ENCODE assay signal across 2 cellular contexts in the genomic region with DNA sequence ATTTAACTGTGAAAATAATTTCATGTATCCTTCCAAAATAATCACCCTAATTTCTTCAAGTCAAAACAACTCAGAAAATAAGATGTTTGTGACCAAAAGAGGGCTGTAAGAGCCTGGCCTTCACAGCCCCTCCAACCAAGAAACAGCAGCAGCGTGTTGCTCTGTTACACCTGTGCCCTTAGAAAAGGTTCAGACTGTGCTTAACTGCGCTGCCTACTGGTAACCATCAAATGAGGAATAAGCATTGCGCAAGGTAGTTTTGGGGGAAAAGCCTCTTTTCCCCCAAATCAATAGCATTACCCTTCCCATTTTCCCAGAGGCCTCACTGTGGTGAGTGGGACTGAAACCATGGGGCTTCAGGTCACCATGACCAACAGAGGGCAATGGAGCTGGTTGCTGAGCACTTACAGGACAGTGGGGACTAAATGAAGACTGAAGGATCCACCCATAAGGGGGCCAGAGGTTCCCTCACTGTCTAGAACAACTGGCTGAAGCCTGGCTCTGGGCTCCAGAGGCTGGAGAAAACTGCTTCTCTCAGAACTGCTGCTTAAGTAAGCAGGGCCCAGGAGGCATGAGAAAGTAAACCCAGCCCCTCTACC.
A peak's percentile ranks its signal among the peaks of the same experiment; 100 is the strongest.
TF ChIP-seq lines count a peak whose summit lies in the region.

No MANE protein-coding gene starts in this region.

TF ChIP-seq in HepG2, 621 proteins besides CTCF, POLR2A, EP300 and RAD21:
- no peak for TF ChIP-seq ELF3 (CRISPR knock-in tag; IDR thresholded peaks at IDR 0.05)
- TF ChIP-seq, protein P1, sequence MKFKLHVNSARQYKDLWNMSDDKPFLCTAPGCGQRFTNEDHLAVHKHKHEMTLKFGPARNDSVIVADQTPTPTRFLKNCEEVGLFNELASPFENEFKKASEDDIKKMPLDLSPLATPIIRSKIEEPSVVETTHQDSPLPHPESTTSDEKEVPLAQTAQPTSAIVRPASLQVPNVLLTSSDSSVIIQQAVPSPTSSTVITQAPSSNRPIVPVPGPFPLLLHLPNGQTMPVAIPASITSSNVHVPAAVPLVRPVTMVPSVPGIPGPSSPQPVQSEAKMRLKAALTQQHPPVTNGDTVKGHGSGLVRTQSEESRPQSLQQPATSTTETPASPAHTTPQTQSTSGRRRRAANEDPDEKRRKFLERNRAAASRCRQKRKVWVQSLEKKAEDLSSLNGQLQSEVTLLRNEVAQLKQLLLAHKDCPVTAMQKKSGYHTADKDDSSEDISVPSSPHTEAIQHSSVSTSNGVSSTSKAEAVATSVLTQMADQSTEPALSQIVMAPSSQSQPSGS (CRISPR knock-in tag; IDR thresholded peaks at IDR 0.05): no peak
- TF ChIP-seq CEBPB (IDR thresholded peaks at IDR 0.05; ENCODE audit: borderline replicate concordance, low read depth, low read length): peak; percentile 43
- TF ChIP-seq, protein P2, sequence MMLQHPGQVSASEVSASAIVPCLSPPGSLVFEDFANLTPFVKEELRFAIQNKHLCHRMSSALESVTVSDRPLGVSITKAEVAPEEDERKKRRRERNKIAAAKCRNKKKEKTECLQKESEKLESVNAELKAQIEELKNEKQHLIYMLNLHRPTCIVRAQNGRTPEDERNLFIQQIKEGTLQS (CRISPR knock-in tag; IDR thresholded peaks at IDR 0.05): no peak
- TF ChIP-seq, protein P3, sequence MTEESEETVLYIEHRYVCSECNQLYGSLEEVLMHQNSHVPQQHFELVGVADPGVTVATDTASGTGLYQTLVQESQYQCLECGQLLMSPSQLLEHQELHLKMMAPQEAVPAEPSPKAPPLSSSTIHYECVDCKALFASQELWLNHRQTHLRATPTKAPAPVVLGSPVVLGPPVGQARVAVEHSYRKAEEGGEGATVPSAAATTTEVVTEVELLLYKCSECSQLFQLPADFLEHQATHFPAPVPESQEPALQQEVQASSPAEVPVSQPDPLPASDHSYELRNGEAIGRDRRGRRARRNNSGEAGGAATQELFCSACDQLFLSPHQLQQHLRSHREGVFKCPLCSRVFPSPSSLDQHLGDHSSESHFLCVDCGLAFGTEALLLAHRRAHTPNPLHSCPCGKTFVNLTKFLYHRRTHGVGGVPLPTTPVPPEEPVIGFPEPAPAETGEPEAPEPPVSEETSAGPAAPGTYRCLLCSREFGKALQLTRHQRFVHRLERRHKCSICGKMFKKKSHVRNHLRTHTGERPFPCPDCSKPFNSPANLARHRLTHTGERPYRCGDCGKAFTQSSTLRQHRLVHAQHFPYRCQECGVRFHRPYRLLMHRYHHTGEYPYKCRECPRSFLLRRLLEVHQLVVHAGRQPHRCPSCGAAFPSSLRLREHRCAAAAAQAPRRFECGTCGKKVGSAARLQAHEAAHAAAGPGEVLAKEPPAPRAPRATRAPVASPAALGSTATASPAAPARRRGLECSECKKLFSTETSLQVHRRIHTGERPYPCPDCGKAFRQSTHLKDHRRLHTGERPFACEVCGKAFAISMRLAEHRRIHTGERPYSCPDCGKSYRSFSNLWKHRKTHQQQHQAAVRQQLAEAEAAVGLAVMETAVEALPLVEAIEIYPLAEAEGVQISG (CRISPR knock-in tag; IDR thresholded peaks at IDR 0.05): no peak

TF ChIP-seq in H1, 55 proteins besides CTCF, POLR2A, EP300 and RAD21:
- TF ChIP-seq RBBP5 (IDR thresholded peaks at IDR 0.05; ENCODE audit: borderline replicate concordance, low read depth, low read length) (no peak), TEAD4 (IDR thresholded peaks at IDR 0.05; ENCODE audit: low read depth, low read length) (no peak), CEBPB (IDR thresholded peaks at IDR 0.05; ENCODE audit: low read depth, low read length) (peak; percentile 73), RNF2 (IDR thresholded peaks at IDR 0.05; ENCODE audit: borderline replicate concordance, low read depth, low read length, missing control alignments, poor library complexity, severe bottlenecking) (no peak)
- TF ChIP-seq, protein P1 (IDR thresholded peaks at IDR 0.05; ENCODE audit: low read length): no peak
